ENCODE assay signal across 1 cellular context in the genomic region with DNA sequence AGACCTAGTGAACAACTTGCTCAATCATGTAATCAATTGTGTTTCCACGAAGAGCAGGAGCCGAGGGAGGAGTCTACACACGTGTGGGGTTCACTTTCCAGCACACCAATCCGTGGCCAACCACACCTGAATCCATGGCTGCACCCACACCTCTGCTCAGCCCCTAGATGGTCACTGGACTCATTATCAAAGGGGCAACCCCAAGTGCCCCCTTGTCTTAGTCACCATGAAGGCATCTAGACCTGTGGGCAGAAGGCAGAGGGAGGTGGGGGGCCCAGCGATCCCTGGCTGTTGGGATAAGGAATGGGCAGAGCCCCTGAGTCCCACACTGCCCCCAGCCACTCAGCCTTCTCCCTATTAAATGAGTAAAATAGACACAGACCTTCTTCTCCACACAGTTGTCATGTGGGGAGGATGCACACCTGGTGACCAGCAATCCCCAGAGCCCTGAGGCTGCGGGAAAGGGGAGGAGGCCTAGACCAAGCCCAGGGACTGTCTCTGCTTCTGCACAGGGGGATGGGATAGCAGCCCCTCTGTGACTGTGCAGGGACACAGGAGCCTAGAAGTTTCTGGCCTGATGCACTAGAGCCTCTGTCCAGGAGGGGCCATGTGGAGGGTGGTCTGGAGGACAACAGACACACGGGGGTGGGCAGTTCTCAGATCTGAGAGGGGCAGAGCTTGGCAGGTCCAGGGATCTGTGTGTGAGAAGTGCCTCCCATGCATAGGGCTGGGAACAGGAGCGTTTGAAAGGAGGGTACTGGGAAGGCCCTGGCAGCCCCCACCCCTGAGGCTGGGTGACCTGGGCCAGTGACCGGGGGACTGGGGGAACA.
A peak's percentile ranks its signal among the peaks of the same experiment; 100 is the strongest.
TF ChIP-seq lines count a peak whose summit lies in the region.

No MANE protein-coding gene starts in this region.

TF ChIP-seq in HepG2, 621 proteins besides CTCF, POLR2A, EP300 and RAD21:
- no peak for TF ChIP-seq LCORL (IDR thresholded peaks at IDR 0.05)
- no peak for TF ChIP-seq LCORL (CRISPR knock-in tag; IDR thresholded peaks at IDR 0.05)
- no peak for TF ChIP-seq ZMYM3 (CRISPR knock-in tag; IDR thresholded peaks at IDR 0.05)
- TF ChIP-seq, protein P1, sequence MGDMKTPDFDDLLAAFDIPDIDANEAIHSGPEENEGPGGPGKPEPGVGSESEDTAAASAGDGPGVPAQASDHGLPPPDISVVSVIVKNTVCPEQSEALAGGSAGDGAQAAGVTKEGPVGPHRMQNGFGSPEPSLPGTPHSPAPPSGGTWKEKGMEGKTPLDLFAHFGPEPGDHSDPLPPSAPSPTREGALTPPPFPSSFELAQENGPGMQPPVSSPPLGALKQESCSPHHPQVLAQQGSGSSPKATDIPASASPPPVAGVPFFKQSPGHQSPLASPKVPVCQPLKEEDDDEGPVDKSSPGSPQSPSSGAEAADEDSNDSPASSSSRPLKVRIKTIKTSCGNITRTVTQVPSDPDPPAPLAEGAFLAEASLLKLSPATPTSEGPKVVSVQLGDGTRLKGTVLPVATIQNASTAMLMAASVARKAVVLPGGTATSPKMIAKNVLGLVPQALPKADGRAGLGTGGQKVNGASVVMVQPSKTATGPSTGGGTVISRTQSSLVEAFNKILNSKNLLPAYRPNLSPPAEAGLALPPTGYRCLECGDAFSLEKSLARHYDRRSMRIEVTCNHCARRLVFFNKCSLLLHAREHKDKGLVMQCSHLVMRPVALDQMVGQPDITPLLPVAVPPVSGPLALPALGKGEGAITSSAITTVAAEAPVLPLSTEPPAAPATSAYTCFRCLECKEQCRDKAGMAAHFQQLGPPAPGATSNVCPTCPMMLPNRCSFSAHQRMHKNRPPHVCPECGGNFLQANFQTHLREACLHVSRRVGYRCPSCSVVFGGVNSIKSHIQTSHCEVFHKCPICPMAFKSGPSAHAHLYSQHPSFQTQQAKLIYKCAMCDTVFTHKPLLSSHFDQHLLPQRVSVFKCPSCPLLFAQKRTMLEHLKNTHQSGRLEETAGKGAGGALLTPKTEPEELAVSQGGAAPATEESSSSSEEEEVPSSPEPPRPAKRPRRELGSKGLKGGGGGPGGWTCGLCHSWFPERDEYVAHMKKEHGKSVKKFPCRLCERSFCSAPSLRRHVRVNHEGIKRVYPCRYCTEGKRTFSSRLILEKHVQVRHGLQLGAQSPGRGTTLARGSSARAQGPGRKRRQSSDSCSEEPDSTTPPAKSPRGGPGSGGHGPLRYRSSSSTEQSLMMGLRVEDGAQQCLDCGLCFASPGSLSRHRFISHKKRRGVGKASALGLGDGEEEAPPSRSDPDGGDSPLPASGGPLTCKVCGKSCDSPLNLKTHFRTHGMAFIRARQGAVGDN (CRISPR knock-in tag; IDR thresholded peaks at IDR 0.05): peak; percentile 8; the same call in 1 of the 2 replicates
TF ChIP-seq in HepG2: peak in this region for 1.
